Comparison of ENCODE assay signal across 10 cellular contexts in genomic region chr1:184881941-184882648, GRCh38.
DNase-seq lines count a peak whose midpoint lies in the region; ATAC-seq lines count a peak whose summit lies in the region.
"Had no signal": no experiment of that assay in that cellular context is flagged by ENCODE, and none has a peak within 500 bp of the region (broad histone marks: within the 10 kb centered on the region; RNA-seq: fewer than 3 reads in every experiment).

No MANE protein-coding gene starts in this region.

- H3K4me3 ChIP-seq in mucosa of rectum (ENCODE audit: low read length in 2 of 2): no peak overlapping the region

- no peaks in the 10 kb centered on the region for H3K36me3 ChIP-seq in mucosa of rectum (ENCODE audit: control insufficient read depth in 2 of 2, insufficient read depth in 2 of 2, low read length in 2 of 2)

- no peaks in the 10 kb centered on the region for H3K9me3 Mint-ChIP-seq in activated T-helper 1 cell treated with anti-CD3 and anti-CD28 coated beads, Interleukin-12 subunit alpha, Interleukin-12 subunit beta, Interleukin-2, Interleukin-4 antibody, amounts not matched to agents 30 ng/mL and 10 ng/mL and 1 ng/mL, durations not matched to agents 14 hours and 24 hours and 36 hours
- H3K9me3 Mint-ChIP-seq: activated CD4-positive, alpha-beta T cell treated with anti-CD3 and anti-CD28 coated beads, Interleukin-2, amount 10 ng/mL, durations not matched to agents 7 days and 5 days had no signal

- H3K36me3 Mint-ChIP-seq in activated T-helper 1 cell treated with anti-CD3 and anti-CD28 coated beads, Interleukin-12 subunit alpha, Interleukin-12 subunit beta, Interleukin-2, Interleukin-4 antibody, amounts not matched to agents 30 ng/mL and 10 ng/mL and 1 ng/mL, durations not matched to agents 14 hours and 24 hours and 36 hours (ENCODE audit: low read depth): peaks cover 22% of the 10 kb centered on the region

- peak overlapping the region; percentile 11 to 25 for H3K27ac ChIP-seq in mucosa of rectum (ENCODE audit: low read depth in 2 of 2, low read length in 2 of 2)

- ATAC-seq in GM18498 (IDR thresholded peaks at IDR 0.05; ENCODE audit: unreplicated experiment): peak; percentile 70
- ATAC-seq in HG02571 (IDR thresholded peaks at IDR 0.05; ENCODE audit: unreplicated experiment): peak; percentile 61
- ATAC-seq in HG03135 (IDR thresholded peaks at IDR 0.05; ENCODE audit: unreplicated experiment): no peak
- ATAC-seq in GM19328 (IDR thresholded peaks at IDR 0.05; ENCODE audit: unreplicated experiment): no peak

- H3K27me3 Mint-ChIP-seq in activated T-helper 1 cell treated with anti-CD3 and anti-CD28 coated beads, Interleukin-12 subunit alpha, Interleukin-12 subunit beta, Interleukin-2, Interleukin-4 antibody, amounts not matched to agents 30 ng/mL and 10 ng/mL and 1 ng/mL, durations not matched to agents 14 hours and 24 hours and 36 hours (ENCODE audit: insufficient read depth): no peaks in the 10 kb centered on the region
- H3K27me3 Mint-ChIP-seq: activated CD4-positive, alpha-beta T cell treated with anti-CD3 and anti-CD28 coated beads, Interleukin-2, amount 10 ng/mL, durations not matched to agents 7 days and 5 days had no signal

- H3K4me3 Mint-ChIP-seq in activated T-helper 1 cell treated with anti-CD3 and anti-CD28 coated beads, Interleukin-12 subunit alpha, Interleukin-12 subunit beta, Interleukin-2, Interleukin-4 antibody, amounts not matched to agents 30 ng/mL and 10 ng/mL and 1 ng/mL, durations not matched to agents 14 hours and 24 hours and 36 hours: no peak overlapping the region
- H3K4me3 Mint-ChIP-seq: activated CD4-positive, alpha-beta T cell treated with anti-CD3 and anti-CD28 coated beads, Interleukin-2, amount 10 ng/mL, durations not matched to agents 7 days and 5 days had no signal

- DNase-seq in activated T-helper 1 cell treated with anti-CD3 and anti-CD28 coated beads, Interleukin-12 subunit alpha, Interleukin-12 subunit beta, Interleukin-2, Interleukin-4 antibody, amounts not matched to agents 30 ng/mL and 10 ng/mL and 1 ng/mL, durations not matched to agents 14 hours and 24 hours and 36 hours (ENCODE audit: low spot score): no peak
- DNase-seq in HT-29 (ENCODE audit: low spot score): no peak
- DNase-seq in retina: no peak
- DNase-seq: activated CD4-positive, alpha-beta T cell treated with anti-CD3 and anti-CD28 coated beads, Interleukin-2, amount 10 ng/mL, durations not matched to agents 7 days and 5 days; foreskin fibroblast had no signal

- no peak overlapping the region for H3K9ac ChIP-seq in mucosa of rectum (ENCODE audit: low read depth in 1 of 2, low read length in 2 of 2)

- intact Hi-C loops in activated T-helper 1 cell treated with anti-CD3 and anti-CD28 coated beads, Interleukin-12 subunit alpha, Interleukin-12 subunit beta, Interleukin-2, Interleukin-4 antibody, amounts not matched to agents 30 ng/mL and 10 ng/mL and 1 ng/mL, durations not matched to agents 14 hours and 24 hours and 36 hours (cut with micrococcal nuclease): loop anchor here (1.0 to 2.0 kb wide), 4 partner anchors 8 to 91 kb away; no protein-coding TSS in a partner anchor

- peak overlapping the region; percentile 78 for H3K27ac Mint-ChIP-seq in activated T-helper 1 cell treated with anti-CD3 and anti-CD28 coated beads, Interleukin-12 subunit alpha, Interleukin-12 subunit beta, Interleukin-2, Interleukin-4 antibody, amounts not matched to agents 30 ng/mL and 10 ng/mL and 1 ng/mL, durations not matched to agents 14 hours and 24 hours and 36 hours

- no peaks in the 10 kb centered on the region for H3K9me3 ChIP-seq in mucosa of rectum (ENCODE audit: control insufficient read depth in 2 of 2, low read length in 2 of 2)

- peaks cover 23% of the 10 kb centered on the region for H3K4me1 Mint-ChIP-seq in activated T-helper 1 cell treated with anti-CD3 and anti-CD28 coated beads, Interleukin-12 subunit alpha, Interleukin-12 subunit beta, Interleukin-2, Interleukin-4 antibody, amounts not matched to agents 30 ng/mL and 10 ng/mL and 1 ng/mL, durations not matched to agents 14 hours and 24 hours and 36 hours (ENCODE audit: low read depth)

- H3K4me1 ChIP-seq in mucosa of rectum (ENCODE audit: control insufficient read depth in 2 of 2, insufficient read depth in 2 of 2, low read length in 2 of 2): no peaks in the 10 kb centered on the region

- no peaks in the 10 kb centered on the region for H3K27me3 ChIP-seq in mucosa of rectum (ENCODE audit: control insufficient read depth in 2 of 2, insufficient read depth in 2 of 2, low read length in 2 of 2)

Comparison
In these comparisons a context has a peak if more than half of its experiments do, and no peak if none do; other contexts are left out.
1. ATAC-seq: peak in GM18498 (single experiment) and HG02571 (single experiment); none in HG03135 (single experiment) and GM19328 (single experiment).